Comparison of ENCODE assay signal across 29 cellular contexts in genomic region chr6:15269619-15270018, GRCh38. TPM values are rescaled to one million over a fixed set of nuclear protein-coding genes. Genes with fewer than 3 reads are reported as not detected.
DNase-seq lines count a peak whose midpoint lies in the region; ATAC-seq and TF ChIP-seq lines count a peak whose summit lies in the region.
"Had no signal": no experiment of that assay in that cellular context is flagged by ENCODE, and none has a peak within 500 bp of the region (broad histone marks: within the 10 kb centered on the region; RNA-seq: fewer than 3 reads in every experiment).

No MANE protein-coding gene starts in this region.

- no TSS peak for BruUV-seq in OCI-LY7 (replicated peaks; lab: Mats Ljungman, UMichigan)

- H3K4me3 Mint-ChIP-seq in natural killer cell treated with Interleukin-12 subunit alpha and Interleukin-12 subunit beta and Interleukin-15 and Interleukin-18, amount 100 ng/mL, for 72 hours = peak overlapping the region; percentile 38
- H3K4me3 Mint-ChIP-seq in natural killer cell = no peak overlapping the region
- peak overlapping the region in 5 of 8 donors; percentile 6 to 85 (median 61) for H3K4me3 Mint-ChIP-seq in naive B cell
- H3K4me3 Mint-ChIP-seq: activated naive CD8-positive, alpha-beta T cell treated with anti-CD3 and anti-CD28 coated beads, Interleukin-2, amount 50 U/mL, for 24 hours; CD14-positive monocyte; central memory CD8-positive, alpha-beta T cell; immature natural killer cell had no signal

- H3K4me1 Mint-ChIP-seq in natural killer cell treated with Interleukin-12 subunit alpha and Interleukin-12 subunit beta and Interleukin-15 and Interleukin-18, amount 100 ng/mL, for 72 hours (ENCODE audit: low read depth in 2 of 2) = peaks cover 68 to 73% of the 10 kb centered on the region in 2 donors
- H3K4me1 Mint-ChIP-seq in natural killer cell = peaks cover 80 to 92% of the 10 kb centered on the region in 2 donors
- peaks cover 76 to 100% (median 95%) of the 10 kb centered on the region in 3 donors for H3K4me1 Mint-ChIP-seq in naive B cell

- no peaks in the 10 kb centered on the region for H3K36me3 ChIP-seq in OCI-LY7 (ENCODE audit: insufficient read depth, low read length)
- H3K36me3 ChIP-seq: esophagus squamous epithelium, transverse colon, WERI-Rb-1 had no signal

- no peaks in the 10 kb centered on the region for H3K36me3 Mint-ChIP-seq in natural killer cell treated with Interleukin-12 subunit alpha and Interleukin-12 subunit beta and Interleukin-15 and Interleukin-18, amount 100 ng/mL, for 72 hours
- H3K36me3 Mint-ChIP-seq in natural killer cell (no peaks in the 10 kb centered on the region), naive B cell (no peaks in the 10 kb centered on the region)

- ATAC-seq in natural killer cell treated with Interleukin-12 subunit alpha and Interleukin-12 subunit beta and Interleukin-15 and Interleukin-18, amount 100 ng/mL, for 72 hours = peak in 1 of 2 donors; percentile 66
- ATAC-seq in natural killer cell (no peak), naive B cell (ENCODE audit: low read depth in 2 of 2) (no peak), GM21447 (IDR thresholded peaks at IDR 0.05; ENCODE audit: unreplicated experiment) (no peak), HG03342 (IDR thresholded peaks at IDR 0.05; ENCODE audit: unreplicated experiment) (no peak)
- ATAC-seq: activated naive CD8-positive, alpha-beta T cell treated with anti-CD3 and anti-CD28 coated beads, Interleukin-2, amount 50 U/mL, for 24 hours; GM12878; Panc1 had no signal

- peaks cover 67% of the 10 kb centered on the region for H3K79me2 ChIP-seq in OCI-LY7 (ENCODE audit: insufficient read depth, low read depth, low read length)

- TF ChIP-seq CTCF in natural killer cell (IDR thresholded peaks at IDR 0.05) (no peak), OCI-LY7 (conservative IDR thresholded peaks at IDR 0.05; ENCODE audit: low read length) (no peak)

- DNase-seq in natural killer cell treated with Interleukin-12 subunit alpha and Interleukin-12 subunit beta and Interleukin-15 and Interleukin-18, amount 100 ng/mL, for 72 hours (ENCODE audit: low spot score) = no peak
- no peak for DNase-seq in natural killer cell
- no peak for DNase-seq in OCI-LY7 (ENCODE audit: low spot score)
- DNase-seq in naive B cell = no peak
- no peak for DNase-seq in GM03348 (ENCODE audit: low spot score)
- DNase-seq: activated CD4-positive, alpha-beta T cell treated with anti-CD3 and anti-CD28 coated beads, Interleukin-2, amount 50 U/mL, for 48 hours; activated gamma-delta T cell; activated naive CD8-positive, alpha-beta T cell treated with anti-CD3 and anti-CD28 coated beads, Interleukin-2, amount 50 U/mL, for 24 hours; dermis blood vessel endothelial cell; esophagus squamous epithelium; foreskin melanocyte; immature natural killer cell; KBM-7; left colon; NCI-H1105; NCI-H2029; NCI-H526; SHP77; T1000; transverse colon; WERI-Rb-1 had no signal

- H3K9me3 ChIP-seq in OCI-LY7 (ENCODE audit: low read length) = no peaks in the 10 kb centered on the region
- H3K9me3 ChIP-seq: esophagus squamous epithelium, transverse colon had no signal

- no peaks in the 10 kb centered on the region for H3K9me2 ChIP-seq in OCI-LY7 (ENCODE audit: insufficient read depth, low read length)

- peaks cover 12% of the 10 kb centered on the region; the same call in 1 of the 2 replicates for H4K20me1 ChIP-seq in OCI-LY7 (ENCODE audit: insufficient read depth, low read length)

- H3K27me3 Mint-ChIP-seq in natural killer cell treated with Interleukin-12 subunit alpha and Interleukin-12 subunit beta and Interleukin-15 and Interleukin-18, amount 100 ng/mL, for 72 hours = no peaks in the 10 kb centered on the region
- H3K27me3 Mint-ChIP-seq in natural killer cell (ENCODE audit: low read depth in 2 of 2) (no peaks in the 10 kb centered on the region), naive B cell (no peaks in the 10 kb centered on the region)
- H3K27me3 Mint-ChIP-seq: activated naive CD8-positive, alpha-beta T cell treated with anti-CD3 and anti-CD28 coated beads, Interleukin-2, amount 50 U/mL, for 24 hours; central memory CD8-positive, alpha-beta T cell had no signal

- H3K4me3 ChIP-seq in OCI-LY7 (ENCODE audit: low read depth, low read length, poor library complexity, severe bottlenecking) = peak overlapping the region; percentile 19
- H3K4me3 ChIP-seq: esophagus squamous epithelium, GM12878, hepatocyte, skin epidermis, transverse colon had no signal

- intact Hi-C loops in natural killer cell (cut with micrococcal nuclease) (no loop called here), OCI-LY7 (cut with micrococcal nuclease; ENCODE audit: unreplicated experiment) (loop anchor here (5.0 kb wide), 1 partner anchor 58 kb away; no protein-coding TSS in a partner anchor)

- peak overlapping the region; percentile 36 for H3K27ac ChIP-seq in OCI-LY7 (ENCODE audit: low read depth, low read length, poor library complexity, severe bottlenecking)
- H3K27ac ChIP-seq: WERI-Rb-1 had no signal

- CTCF ChIA-PET in OCI-LY7 (lab: Charles Lee; ENCODE audit: unreplicated experiment) = no interaction called here

- H3K9me3 Mint-ChIP-seq in natural killer cell treated with Interleukin-12 subunit alpha and Interleukin-12 subunit beta and Interleukin-15 and Interleukin-18, amount 100 ng/mL, for 72 hours = no peaks in the 10 kb centered on the region
- H3K9me3 Mint-ChIP-seq in natural killer cell (no peaks in the 10 kb centered on the region), naive B cell (no peaks in the 10 kb centered on the region)
- H3K9me3 Mint-ChIP-seq: activated naive CD8-positive, alpha-beta T cell treated with anti-CD3 and anti-CD28 coated beads, Interleukin-2, amount 50 U/mL, for 24 hours; CD14-positive monocyte; central memory CD8-positive, alpha-beta T cell; immature natural killer cell had no signal

- H3K27ac Mint-ChIP-seq in natural killer cell treated with Interleukin-12 subunit alpha and Interleukin-12 subunit beta and Interleukin-15 and Interleukin-18, amount 100 ng/mL, for 72 hours = peak overlapping the region in 1 of 2 donors; percentile 31
- H3K27ac Mint-ChIP-seq in natural killer cell (peak overlapping the region in 1 of 2 donors; percentile 51), naive B cell (peak overlapping the region in 3 of 6 donors; percentile 63 to 81 (median 79))
- H3K27ac Mint-ChIP-seq: activated naive CD8-positive, alpha-beta T cell treated with anti-CD3 and anti-CD28 coated beads, Interleukin-2, amount 50 U/mL, for 24 hours had no signal

- no peak overlapping the region for H2AFZ ChIP-seq in OCI-LY7 (ENCODE audit: low read length)
- H2AFZ ChIP-seq: hepatocyte had no signal

- H3K4me1 ChIP-seq in OCI-LY7 (ENCODE audit: insufficient read depth, low read length, poor library complexity, severe bottlenecking) = peaks cover 58% of the 10 kb centered on the region

- POLR2A ChIA-PET in OCI-LY7 (lab: Charles Lee) = interaction anchor here (0.7 to 6.0 kb wide), 5 partner anchors 9 to 102 kb away, joined by 3 to 49 read pairs (median 3); no protein-coding TSS in a partner anchor

- peak overlapping the region; percentile 65 for H3K4me2 ChIP-seq in OCI-LY7 (ENCODE audit: low read length)

RNA-seq across cellular contexts. Expression of gene JARID2, which starts 23.8 kb away (rescaled TPM):
- total RNA-seq in natural killer cell treated with Interleukin-12 subunit alpha and Interleukin-12 subunit beta and Interleukin-15 and Interleukin-18, amount 100 ng/mL, for 72 hours = 10 to 100 TPM; 28.6 to 34.9 TPM
- 10 to 100 TPM; 49.9 to 60.9 (median 60.5) TPM for total RNA-seq in natural killer cell
- 18.4 and 19.0 TPM in 2 replicates for total RNA-seq in OCI-LY7 (2014; rRNA removed; shearing (Covaris generic))
- 19.5 and 21.0 TPM in 2 replicates for total RNA-seq in OCI-LY7 (2022)
- polyA plus RNA-seq in naive B cell (ENCODE audit: low read depth in 6 of 6) = 10 to 100 TPM in 5 of 6 donors, 1 to 10 TPM in 1; 2.7 to 21.9 (median 16.6) TPM
